In the genomic region with DNA sequence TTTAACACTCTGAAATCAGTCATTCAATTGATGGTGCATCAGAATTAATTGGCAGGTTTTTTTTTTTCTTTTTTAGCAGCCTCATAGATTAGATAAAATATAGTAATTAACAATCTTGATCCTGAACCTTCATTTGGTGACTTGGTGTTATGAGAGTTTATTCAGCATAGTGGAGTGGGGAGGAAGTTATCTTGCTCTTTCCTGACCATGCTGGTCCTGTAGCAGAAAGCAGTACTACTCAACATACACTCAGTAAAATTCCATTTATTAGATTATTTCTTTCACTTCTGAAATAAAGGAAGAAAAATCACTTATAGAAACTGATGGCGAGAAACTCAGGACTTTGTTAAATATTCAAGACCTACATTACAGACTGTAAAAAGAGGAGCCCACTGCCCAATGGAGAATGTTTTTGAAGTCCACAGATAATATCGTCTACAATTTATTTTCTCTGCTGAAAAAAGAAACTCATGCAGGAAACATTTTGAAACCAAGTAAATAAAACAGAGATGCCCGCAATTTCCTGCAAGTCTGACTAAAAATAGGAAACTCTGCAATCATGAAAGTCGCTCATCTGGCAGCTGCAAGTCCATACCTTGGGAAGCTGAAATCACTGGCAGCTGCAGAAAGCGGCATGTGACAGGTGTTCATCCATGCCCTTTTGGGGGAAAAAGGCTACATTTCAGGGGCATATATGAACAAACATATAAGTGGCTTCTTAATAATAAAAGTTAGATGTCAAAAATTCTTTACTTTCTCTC, we compare ENCODE assay signal across 11 cellular contexts.
DNase-seq lines count a peak whose midpoint lies in the region; ATAC-seq and TF ChIP-seq lines count a peak whose summit lies in the region.
"Had no signal": no experiment of that assay in that cellular context is flagged by ENCODE, and none has a peak within 500 bp of the region (broad histone marks: within the 10 kb centered on the region; RNA-seq: fewer than 3 reads in every experiment).

No MANE protein-coding gene starts in this region.

- H3K4me2 ChIP-seq in KMS-11 = peak overlapping the region; percentile 78

- 39 to 65% (median 58%) methylated on average over 5 of the region's 5 CpGs for WGBS in heart left ventricle, 4 donors

- H3K4me1 ChIP-seq in KMS-11 (ENCODE audit: low read depth, poor library complexity, severe bottlenecking) = peaks cover 27% of the 10 kb centered on the region
- peaks cover 13 to 21% of the 10 kb centered on the region in 2 experiments for H3K4me1 ChIP-seq in neutrophil (ENCODE audit: control insufficient read depth in 1 of 2, insufficient read depth in 1 of 2, low read depth in 1 of 2, low read length in 1 of 2)
- H3K4me1 ChIP-seq in heart left ventricle = peaks cover 0 to 11% (median 0%) of the 10 kb centered on the region in 12 donors

- H3K9me3 ChIP-seq in neutrophil (no peaks in the 10 kb centered on the region), heart left ventricle (peaks cover 0 to 9% (median 0%) of the 10 kb centered on the region in 12 donors)
- H3K9me3 ChIP-seq: mucosa of descending colon had no signal

- TF ChIP-seq POLR2A in heart left ventricle (IDR thresholded peaks at IDR 0.05) = no peak

- peak overlapping the region; percentile 16 for H3K4me3 Mint-ChIP-seq in activated CD8-positive, alpha-beta memory T cell treated with anti-CD3 and anti-CD28 coated beads, Interleukin-2, amount 10 ng/mL, durations not matched to agents 7 days and 5 days
- no peak overlapping the region for H3K4me3 Mint-ChIP-seq in activated CD4-positive, alpha-beta memory T cell treated with anti-CD3 and anti-CD28 coated beads, Interleukin-2, amount 10 ng/mL, durations not matched to agents 7 days and 5 days

- CTCF ChIA-PET in activated CD8-positive, alpha-beta memory T cell treated with anti-CD3 and anti-CD28 coated beads, Interleukin-2, amount 10 ng/mL, durations not matched to agents 7 days and 5 days (lab: Charles Lee) = no interaction called here
- CTCF ChIA-PET in activated CD4-positive, alpha-beta memory T cell treated with anti-CD3 and anti-CD28 coated beads, Interleukin-2, amount 10 ng/mL, durations not matched to agents 7 days and 5 days (lab: Charles Lee) = no interaction called here

- H3K27me3 Mint-ChIP-seq in activated CD8-positive, alpha-beta memory T cell treated with anti-CD3 and anti-CD28 coated beads, Interleukin-2, amount 10 ng/mL, durations not matched to agents 7 days and 5 days = peaks cover 9% of the 10 kb centered on the region
- peaks cover 2% of the 10 kb centered on the region for H3K27me3 Mint-ChIP-seq in activated CD4-positive, alpha-beta memory T cell treated with anti-CD3 and anti-CD28 coated beads, Interleukin-2, amount 10 ng/mL, durations not matched to agents 7 days and 5 days

- peak; percentile 40 for DNase-seq in activated CD8-positive, alpha-beta memory T cell treated with anti-CD3 and anti-CD28 coated beads, Interleukin-2, amount 10 ng/mL, durations not matched to agents 7 days and 5 days
- DNase-seq in activated CD8-positive, alpha-beta memory T cell treated with anti-CD3 and anti-CD28 coated beads for 24 hours = no peak
- DNase-seq in activated CD4-positive, alpha-beta memory T cell treated with anti-CD3 and anti-CD28 coated beads, Interleukin-2, amount 10 ng/mL, durations not matched to agents 7 days and 5 days = no peak
- DNase-seq in EL = no peak
- DNase-seq in heart left ventricle = no peak
- DNase-seq: activated CD4-positive, CD25-positive, alpha-beta regulatory T cell treated with anti-CD3 and anti-CD28 coated beads, Interleukin-2, amount 50 U/mL, for 72 hours; NCI-H2081 treated with DMSO at 0.1 percent for 48 hours had no signal

- no peak overlapping the region for H3K9ac ChIP-seq in KMS-11

- no peak overlapping the region; the same call in 1 of the 2 replicates for H2AFZ ChIP-seq in KMS-11 (ENCODE audit: low read depth)

- peak overlapping the region; percentile 4 for H3K27ac Mint-ChIP-seq in activated CD8-positive, alpha-beta memory T cell treated with anti-CD3 and anti-CD28 coated beads, Interleukin-2, amount 10 ng/mL, durations not matched to agents 7 days and 5 days
- H3K27ac Mint-ChIP-seq in activated CD4-positive, alpha-beta memory T cell treated with anti-CD3 and anti-CD28 coated beads, Interleukin-2, amount 10 ng/mL, durations not matched to agents 7 days and 5 days = peak overlapping the region; percentile 9

- POLR2A ChIA-PET in activated CD4-positive, alpha-beta memory T cell treated with anti-CD3 and anti-CD28 coated beads, Interleukin-2, amount 10 ng/mL, durations not matched to agents 7 days and 5 days (lab: Charles Lee) = no interaction called here

- peaks cover 3% of the 10 kb centered on the region for H3K36me3 Mint-ChIP-seq in activated CD8-positive, alpha-beta memory T cell treated with anti-CD3 and anti-CD28 coated beads, Interleukin-2, amount 10 ng/mL, durations not matched to agents 7 days and 5 days
- no peaks in the 10 kb centered on the region for H3K36me3 Mint-ChIP-seq in activated CD4-positive, alpha-beta memory T cell treated with anti-CD3 and anti-CD28 coated beads, Interleukin-2, amount 10 ng/mL, durations not matched to agents 7 days and 5 days (ENCODE audit: low read depth)

- no peaks in the 10 kb centered on the region for H4K20me1 ChIP-seq in KMS-11 (ENCODE audit: insufficient read depth)

- ATAC-seq in activated CD8-positive, alpha-beta memory T cell treated with anti-CD3 and anti-CD28 coated beads, Interleukin-2, amount 10 ng/mL, durations not matched to agents 7 days and 5 days = peak; percentile 42
- ATAC-seq in heart left ventricle (no peak), HG03521 (IDR thresholded peaks at IDR 0.05; ENCODE audit: unreplicated experiment) (no peak)
- ATAC-seq: mucosa of descending colon had no signal

- no peaks in the 10 kb centered on the region for H3K27me3 ChIP-seq in KMS-11 (ENCODE audit: insufficient read depth, low read depth)
- H3K27me3 ChIP-seq in neutrophil = no peaks in the 10 kb centered on the region
- no peaks in the 10 kb centered on the region for H3K27me3 ChIP-seq in heart left ventricle

- TF ChIP-seq CTCF in KMS-11 (conservative IDR thresholded peaks at IDR 0.05; ENCODE audit: low read depth, low read length) (no peak), neutrophil (IDR thresholded peaks at IDR 0.05) (no peak), heart left ventricle (IDR thresholded peaks at IDR 0.05) (no peak)

- intact Hi-C loops in heart left ventricle (cut with DNase I) = no loop called here

- peaks cover 18% of the 10 kb centered on the region for H3K4me1 Mint-ChIP-seq in activated CD8-positive, alpha-beta memory T cell treated with anti-CD3 and anti-CD28 coated beads, Interleukin-2, amount 10 ng/mL, durations not matched to agents 7 days and 5 days
- H3K4me1 Mint-ChIP-seq in activated CD4-positive, alpha-beta memory T cell treated with anti-CD3 and anti-CD28 coated beads, Interleukin-2, amount 10 ng/mL, durations not matched to agents 7 days and 5 days = peaks cover 19% of the 10 kb centered on the region

- H3K9me3 Mint-ChIP-seq in activated CD8-positive, alpha-beta memory T cell treated with anti-CD3 and anti-CD28 coated beads, Interleukin-2, amount 10 ng/mL, durations not matched to agents 7 days and 5 days (ENCODE audit: low read depth) = no peaks in the 10 kb centered on the region
- no peaks in the 10 kb centered on the region for H3K9me3 Mint-ChIP-seq in activated CD4-positive, alpha-beta memory T cell treated with anti-CD3 and anti-CD28 coated beads, Interleukin-2, amount 10 ng/mL, durations not matched to agents 7 days and 5 days

- H3K27ac ChIP-seq in KMS-11 (peak overlapping the region; percentile 51; the same call in 1 of the 2 replicates), neutrophil (peak overlapping the region; percentile 66), heart left ventricle (no peak overlapping the region)

- H3K36me3 ChIP-seq in KMS-11 (ENCODE audit: insufficient read depth) = no peaks in the 10 kb centered on the region
- no peaks in the 10 kb centered on the region for H3K36me3 ChIP-seq in neutrophil
- no peaks in the 10 kb centered on the region for H3K36me3 ChIP-seq in heart left ventricle

- H3K4me3 ChIP-seq in KMS-11 (IDR thresholded peaks at IDR 0.05; ENCODE audit: insufficient read depth, low read depth, low read length) (no peak overlapping the region), neutrophil (ENCODE audit: low read depth in 1 of 2, low read length in 1 of 2) (peak overlapping the region; percentile 35 to 39), heart left ventricle (no peak overlapping the region)
- H3K4me3 ChIP-seq: mucosa of descending colon had no signal

- no peaks in the 10 kb centered on the region for H3K79me2 ChIP-seq in KMS-11 (ENCODE audit: insufficient read depth, low read depth)

Comparison
In these comparisons a context has a peak if more than half of its experiments do, and no peak if none do; other contexts are left out.
1. H3K27ac ChIP-seq: peak in KMS-11 (single experiment) and neutrophil (single experiment); none in heart left ventricle (0 of 12).
2. H3K4me3 ChIP-seq: peak in neutrophil (2 of 2); none in KMS-11 (single experiment) and heart left ventricle (0 of 12).